1 cellular context compared by ENCODE assay signal in the genomic region with DNA sequence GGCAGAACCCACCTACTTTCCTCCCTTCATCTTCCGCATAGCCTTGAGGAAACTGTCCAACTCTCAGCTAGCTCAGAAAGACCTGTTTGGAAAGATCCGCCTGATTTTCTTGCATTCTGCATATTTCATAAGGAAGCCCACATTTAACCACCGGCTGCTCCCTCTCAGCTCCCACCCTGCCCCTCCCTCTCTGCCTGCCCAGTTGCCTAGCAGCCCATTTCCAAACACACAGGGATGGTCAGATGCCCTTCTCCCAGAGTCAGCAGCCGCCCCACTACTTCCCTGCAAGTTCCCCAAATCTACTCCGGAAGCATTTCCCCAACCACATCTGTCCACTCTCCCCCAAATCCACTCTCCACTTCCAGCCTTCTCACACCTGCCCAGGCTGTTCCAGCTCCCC.
TF ChIP-seq lines count a peak whose summit lies in the region.

No MANE protein-coding gene starts in this region.

TF ChIP-seq in IMR-90, 13 proteins besides CTCF, POLR2A, EP300 and RAD21:
- TF ChIP-seq BHLHE40 (IDR thresholded peaks at IDR 0.05; ENCODE audit: low read depth, low read length) (no peak), MAFK (IDR thresholded peaks at IDR 0.05; ENCODE audit: low read depth, low read length) (no peak), SMC3 (IDR thresholded peaks at IDR 0.05; ENCODE audit: low read depth, low read length) (no peak), MAZ (IDR thresholded peaks at IDR 0.05; ENCODE audit: borderline replicate concordance, low read depth, low read length) (no peak), MXI1 (IDR thresholded peaks at IDR 0.05; ENCODE audit: borderline replicate concordance, low read depth, low read length) (no peak), FOS (IDR thresholded peaks at IDR 0.05; ENCODE audit: low read depth, low read length) (no peak), USF2 (IDR thresholded peaks at IDR 0.05; ENCODE audit: low read depth, low read length) (no peak), RCOR1 (IDR thresholded peaks at IDR 0.05; ENCODE audit: insufficient replicate concordance, low read length) (no peak), CEBPB (IDR thresholded peaks at IDR 0.05; ENCODE audit: low read depth, low read length) (no peak), ELK1 (IDR thresholded peaks at IDR 0.05; ENCODE audit: borderline replicate concordance, low read depth, low read length) (no peak), RFX5 (IDR thresholded peaks at IDR 0.05; ENCODE audit: low read depth, low read length) (no peak), NFE2L2 (IDR thresholded peaks at IDR 0.05; ENCODE audit: low read depth, low read length) (no peak), CHD1 (IDR thresholded peaks at IDR 0.05; ENCODE audit: low read depth, low read length) (no peak)
